ENCODE assay signal across 8 cellular contexts in genomic region chr2:163878718-163879117, GRCh38.
DNase-seq lines count a peak whose midpoint lies in the region; ATAC-seq and TF ChIP-seq lines count a peak whose summit lies in the region.

No MANE protein-coding gene starts in this region.

- H3K36me3 ChIP-seq in BE2C (no peaks in the 10 kb centered on the region), fibroblast of lung (ENCODE audit: control insufficient read depth, insufficient read depth, low read length) (no peaks in the 10 kb centered on the region), upper lobe of right lung (no peaks in the 10 kb centered on the region)

- DNase-seq in BE2C (peak; percentile 27), MV-4-11 (lab: John Stamatoyannopoulos, UW) (peak; percentile 15), fibroblast of lung (ENCODE audit: low read depth in 2 of 2) (peak in 1 of 2 donors; percentile 39), upper lobe of right lung (no peak), KG1 (lab: John Stamatoyannopoulos, UW) (no peak), GF-D8 (lab: John Stamatoyannopoulos, UW) (no peak), GOT3 (lab: John Stamatoyannopoulos, UW) (no peak)

- H3K9me3 ChIP-seq in BE2C (no peaks in the 10 kb centered on the region), fibroblast of lung (ENCODE audit: control insufficient read depth, insufficient read depth, low read depth, low read length) (no peaks in the 10 kb centered on the region), upper lobe of right lung (no peaks in the 10 kb centered on the region)

- H2AFZ ChIP-seq in fibroblast of lung (ENCODE audit: low read length), result no peak overlapping the region

- H3K79me2 ChIP-seq in fibroblast of lung (ENCODE audit: control insufficient read depth, insufficient read depth, low read length), result no peaks in the 10 kb centered on the region

- TF ChIP-seq CTCF in BE2C (IDR thresholded peaks at IDR 0.05; ENCODE audit: low read depth, low read length) (peak; percentile 71), fibroblast of lung (conservative IDR thresholded peaks at IDR 0.05 in 1 of 2, IDR thresholded peaks at IDR 0.05 in 1 of 2; ENCODE audit: low read depth in 1 of 2, low read length in 2 of 2) (peak; percentile 49 to 64), upper lobe of right lung (IDR thresholded peaks at IDR 0.05) (peak; percentile 53)

- no peak overlapping the region for H3K4me2 ChIP-seq in fibroblast of lung (ENCODE audit: extremely low read depth, insufficient read depth, low read length)

- H4K20me1 ChIP-seq in fibroblast of lung (ENCODE audit: control insufficient read depth, extremely low read depth, insufficient read depth, low read length), result no peaks in the 10 kb centered on the region

- ATAC-seq in GM21526 (IDR thresholded peaks at IDR 0.05; ENCODE audit: low FRiP score, unreplicated experiment), result peak; percentile 71
- peak; percentile 80 for ATAC-seq in upper lobe of right lung

- H3K4me1 ChIP-seq in BE2C (no peaks in the 10 kb centered on the region), fibroblast of lung (ENCODE audit: control insufficient read depth, extremely low read depth, insufficient read depth, low read length) (no peaks in the 10 kb centered on the region), upper lobe of right lung (no peaks in the 10 kb centered on the region)

- intact Hi-C loops in upper lobe of right lung (cut with DNase I), result no loop called here

- H3K27ac ChIP-seq in fibroblast of lung (ENCODE audit: insufficient read depth, low read length) (no peak overlapping the region), upper lobe of right lung (no peak overlapping the region)

- H3K9ac ChIP-seq in fibroblast of lung (ENCODE audit: insufficient read depth, low read length), result no peak overlapping the region

- H3K4me3 ChIP-seq in BE2C (ENCODE audit: low read depth, low read length) (no peak overlapping the region), fibroblast of lung (replicated peaks in 1 of 4; ENCODE audit: control extremely low read depth in 1 of 4, insufficient read depth in 1 of 4, low read depth in 3 of 4, low read length in 4 of 4) (no peak overlapping the region), upper lobe of right lung (no peak overlapping the region)

- no peaks in the 10 kb centered on the region for H3K27me3 ChIP-seq in BE2C
- H3K27me3 ChIP-seq in fibroblast of lung (ENCODE audit: control insufficient read depth, insufficient read depth, low read length), result no peaks in the 10 kb centered on the region
- no peaks in the 10 kb centered on the region for H3K27me3 ChIP-seq in upper lobe of right lung

Comparison
In these comparisons a context has a peak if more than half of its experiments do, and no peak if none do; other contexts are left out.
1. DNase-seq: peak in BE2C (single experiment) and MV-4-11 (single experiment); none in upper lobe of right lung (single experiment), KG1 (single experiment), GF-D8 (single experiment) and GOT3 (single experiment).
2. Peak in every context shown above with its lines, with median percentiles within 50 percentile points of each other: CTCF ChIP-seq.